In the genomic region with DNA sequence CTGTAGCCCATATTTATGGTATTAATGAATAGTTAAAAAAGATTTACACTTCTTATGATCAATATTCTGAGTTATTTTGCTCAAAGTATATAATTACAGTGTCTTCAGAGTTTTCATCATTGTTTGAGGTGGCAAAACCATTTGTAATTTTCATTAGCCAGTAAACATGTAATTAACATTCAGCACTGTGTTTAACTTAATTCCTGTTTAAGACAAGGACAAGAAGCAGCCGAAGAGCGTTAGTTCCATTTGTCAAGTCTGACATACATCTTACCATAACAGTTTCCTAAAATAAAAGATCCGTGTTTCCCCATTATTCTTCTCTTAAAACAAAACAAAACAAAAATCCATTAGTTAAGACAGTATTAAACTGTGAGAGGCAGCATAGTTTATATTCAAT, we compare ENCODE assay signal across 13 cellular contexts. TPM values are rescaled to one million over a fixed set of nuclear protein-coding genes. Genes with fewer than 3 reads are reported as not detected.
DNase-seq lines count a peak whose midpoint lies in the region; ATAC-seq and TF ChIP-seq lines count a peak whose summit lies in the region.
"Had no signal": no experiment of that assay in that cellular context is flagged by ENCODE, and none has a peak within 500 bp of the region (broad histone marks: within the 10 kb centered on the region; RNA-seq: fewer than 3 reads in every experiment).

No MANE protein-coding gene starts in this region.

- H3K9ac ChIP-seq in parathyroid adenoma: no peak overlapping the region
- H3K9ac ChIP-seq: BLaER1 had no signal

- peaks cover 5% of the 10 kb centered on the region for H3K4me1 Mint-ChIP-seq in T-helper 17 cell

- peak overlapping the region; percentile 97 for H3K27ac ChIP-seq in parathyroid adenoma
- H3K27ac ChIP-seq: BLaER1 had no signal

- POLR2A ChIA-PET in AG04449 (lab: Yijun Ruan, JAX): no interaction called here

- H2AFZ ChIP-seq in parathyroid adenoma: no peak overlapping the region

- H3K4me1 ChIP-seq in parathyroid adenoma: no peaks in the 10 kb centered on the region
- H3K4me1 ChIP-seq: BLaER1 had no signal

- H3K36me3 ChIP-seq in parathyroid adenoma (ENCODE audit: control insufficient read depth, insufficient read depth, low read length): no peaks in the 10 kb centered on the region
- H3K36me3 ChIP-seq: BLaER1 had no signal

- H3K36me3 Mint-ChIP-seq in T-helper 17 cell (ENCODE audit: low read depth): peaks cover 6% of the 10 kb centered on the region

- H3K27ac Mint-ChIP-seq in T-helper 17 cell: no peak overlapping the region
- H3K27ac Mint-ChIP-seq: T-helper 2 cell treated with Interferon-gamma antibody and Interleukin-4, amounts not matched to agents 5 μg/mL and 100 μg/mL, for 36 hours had no signal

- DNase-seq in AG04449 (ENCODE audit: low read depth, low spot score): no peak
- DNase-seq in fibroblast of mammary gland (ENCODE audit: low read depth): peak; percentile 25
- no peak for DNase-seq in NCI-H1694 (lab: John Stamatoyannopoulos, UW)
- DNase-seq in islet precursor cell: no peak
- DNase-seq in T-helper 17 cell: no peak
- DNase-seq: activated T-cell treated with anti-CD3 and anti-CD28 coated beads, Interleukin-2, amount 50 U/mL, for 4 hours; mucosa of descending colon; NCI-H510A treated with DMSO at 0.1 percent for 48 hours had no signal

- no peaks in the 10 kb centered on the region for H3K27me3 ChIP-seq in parathyroid adenoma (ENCODE audit: control insufficient read depth, insufficient read depth, low read length)

- peaks cover 73% of the 10 kb centered on the region for H3K27me3 Mint-ChIP-seq in T-helper 17 cell

- TF ChIP-seq CTCF in AG04449 (IDR thresholded peaks at IDR 0.05; ENCODE audit: insufficient read depth, low read length, missing control alignments) (no peak), WI38 (IDR thresholded peaks at IDR 0.05; ENCODE audit: low read depth, low read length) (no peak), fibroblast of mammary gland (conservative IDR thresholded peaks at IDR 0.05; ENCODE audit: control insufficient read depth, insufficient read depth, low read depth, low read length) (no peak), parathyroid adenoma (IDR thresholded peaks at IDR 0.05) (no peak)

- no peaks in the 10 kb centered on the region for H3K9me3 ChIP-seq in parathyroid adenoma (ENCODE audit: control insufficient read depth, low read length)
- H3K9me3 ChIP-seq in T-helper 17 cell (ENCODE audit: control insufficient read depth, low read length, poor library complexity, severe bottlenecking): no peaks in the 10 kb centered on the region
- H3K9me3 ChIP-seq: mucosa of descending colon had no signal

- peak overlapping the region; percentile 77 for H3K4me3 ChIP-seq in AG04449 (ENCODE audit: low read depth, low read length)
- H3K4me3 ChIP-seq in WI38 (ENCODE audit: low read depth, low read length): peak overlapping the region; percentile 84
- peak overlapping the region; percentile 90 for H3K4me3 ChIP-seq in fibroblast of mammary gland (ENCODE audit: control insufficient read depth, low read depth, low read length)
- H3K4me3 ChIP-seq in parathyroid adenoma (ENCODE audit: low read depth, low read length): peak overlapping the region; percentile 82
- H3K4me3 ChIP-seq: BLaER1, mucosa of descending colon had no signal

- ATAC-seq in HG02981 (IDR thresholded peaks at IDR 0.05; ENCODE audit: unreplicated experiment) (no peak), T-helper 17 cell (no peak)
- ATAC-seq: activated T-cell treated with anti-CD3 and anti-CD28 coated beads, Interleukin-2, amount 50 U/mL, for 4 hours; mucosa of descending colon had no signal

- peaks cover 9% of the 10 kb centered on the region for H3K79me2 ChIP-seq in parathyroid adenoma

- H3K4me2 ChIP-seq in parathyroid adenoma (ENCODE audit: low read length): peak overlapping the region; percentile 65
- H3K4me2 ChIP-seq: BLaER1 had no signal

- CTCF ChIA-PET in AG04449 (lab: Yijun Ruan, JAX): interaction anchor here (0.8 kb wide), 1 partner anchor 40 kb away, joined by 3 read pairs; no protein-coding TSS in a partner anchor

- no peak overlapping the region for H3K4me3 Mint-ChIP-seq in T-helper 17 cell
- H3K4me3 Mint-ChIP-seq: activated T-cell treated with anti-CD3 and anti-CD28 coated beads, Interleukin-2, amount 50 U/mL, for 4 hours; T-helper 2 cell treated with Interferon-gamma antibody and Interleukin-4, amounts not matched to agents 5 μg/mL and 100 μg/mL, for 36 hours had no signal

RNA-seq across cellular contexts. Expression of gene NR2F2, which starts 5.6 kb away (rescaled TPM):
- not detected for total RNA-seq in T-helper 17 cell
